ENCODE assay signal across 10 cellular contexts in genomic region chr7:17274551-17275245, GRCh38. TPM values are rescaled to one million over a fixed set of nuclear protein-coding genes. Genes with fewer than 3 reads are reported as not detected.
DNase-seq lines count a peak whose midpoint lies in the region; ATAC-seq and TF ChIP-seq lines count a peak whose summit lies in the region.
"Had no signal": no experiment of that assay in that cellular context is flagged by ENCODE, and none has a peak within 500 bp of the region (broad histone marks: within the 10 kb centered on the region; RNA-seq: fewer than 3 reads in every experiment).

No MANE protein-coding gene starts in this region.

- H3K4me3 ChIP-seq in Loucy (ENCODE audit: low read length, poor library complexity, severe bottlenecking) = peak overlapping the region; percentile 56
- H3K4me3 ChIP-seq in naive thymus-derived CD4-positive, alpha-beta T cell (ENCODE audit: low read length) = no peak overlapping the region
- H3K4me3 ChIP-seq: thoracic aorta had no signal

- DNase-seq in EL (peak; percentile 80), mesenteric fat pad (ENCODE audit: low spot score) (no peak), NCI-H2196 treated with DMSO at 0.1 percent for 48 hours (lab: John Stamatoyannopoulos, UW; ENCODE audit: unreplicated experiment) (no peak)
- no peak for DNase-seq in activated naive CD4-positive, alpha-beta T cell treated with anti-CD3 and anti-CD28 coated beads, Interleukin-2, amount 50 U/mL, for 72 hours (ENCODE audit: low spot score in 2 of 2)
- DNase-seq in naive thymus-derived CD4-positive, alpha-beta T cell = no peak
- no peak for DNase-seq in activated T-helper 1 cell treated with anti-CD3 and anti-CD28 coated beads, Interleukin-12 subunit alpha, Interleukin-12 subunit beta, Interleukin-2, Interleukin-4 antibody, amounts not matched to agents 30 ng/mL and 10 ng/mL and 1 ng/mL, durations not matched to agents 14 hours and 24 hours and 36 hours (ENCODE audit: low spot score)

- POLR2A ChIA-PET in naive thymus-derived CD4-positive, alpha-beta T cell (lab: Charles Lee) = no interaction called here

- H3K36me3 Mint-ChIP-seq in activated naive CD4-positive, alpha-beta T cell treated with anti-CD3 and anti-CD28 coated beads, Interleukin-2, amount 50 U/mL, for 72 hours = peaks cover 16 to 29% of the 10 kb centered on the region in 2 donors
- H3K36me3 Mint-ChIP-seq in naive thymus-derived CD4-positive, alpha-beta T cell = peaks cover 0 to 28% (median 8%) of the 10 kb centered on the region in 5 donors
- H3K36me3 Mint-ChIP-seq in activated T-helper 1 cell treated with anti-CD3 and anti-CD28 coated beads, Interleukin-12 subunit alpha, Interleukin-12 subunit beta, Interleukin-2, Interleukin-4 antibody, amounts not matched to agents 30 ng/mL and 10 ng/mL and 1 ng/mL, durations not matched to agents 14 hours and 24 hours and 36 hours (ENCODE audit: low read depth) = peaks cover 13% of the 10 kb centered on the region

- H3K27me3 Mint-ChIP-seq in naive thymus-derived CD4-positive, alpha-beta T cell = no peaks in the 10 kb centered on the region
- no peaks in the 10 kb centered on the region for H3K27me3 Mint-ChIP-seq in activated T-helper 1 cell treated with anti-CD3 and anti-CD28 coated beads, Interleukin-12 subunit alpha, Interleukin-12 subunit beta, Interleukin-2, Interleukin-4 antibody, amounts not matched to agents 30 ng/mL and 10 ng/mL and 1 ng/mL, durations not matched to agents 14 hours and 24 hours and 36 hours (ENCODE audit: insufficient read depth)

- H3K4me2 ChIP-seq in Loucy (ENCODE audit: low read depth, low read length, poor library complexity, severe bottlenecking) = peak overlapping the region; percentile 75

- H3K79me2 ChIP-seq in Loucy (ENCODE audit: insufficient read depth, low read length) = no peaks in the 10 kb centered on the region

- no peak overlapping the region for H2AFZ ChIP-seq in Loucy (ENCODE audit: low read length)

- peaks cover 16% of the 10 kb centered on the region for H3K9me3 ChIP-seq in Loucy (ENCODE audit: insufficient read depth, low read depth, low read length)
- H3K9me3 ChIP-seq in naive thymus-derived CD4-positive, alpha-beta T cell (ENCODE audit: control insufficient read depth in 2 of 3, low read length in 3 of 3) = peaks cover 0 to 10% (median 6%) of the 10 kb centered on the region in 3 experiments

- H3K36me3 ChIP-seq in Loucy (ENCODE audit: insufficient read depth, low read length) = no peaks in the 10 kb centered on the region
- H3K36me3 ChIP-seq in naive thymus-derived CD4-positive, alpha-beta T cell (ENCODE audit: control insufficient read depth in 2 of 3, insufficient read depth in 3 of 3, low read length in 3 of 3) = no peaks in the 10 kb centered on the region
- H3K36me3 ChIP-seq: thoracic aorta had no signal

- no peaks in the 10 kb centered on the region for H3F3A ChIP-seq in Loucy (ENCODE audit: low read depth)

- H3K27ac Mint-ChIP-seq in activated naive CD4-positive, alpha-beta T cell treated with anti-CD3 and anti-CD28 coated beads, Interleukin-2, amount 50 U/mL, for 72 hours = peak overlapping the region in 1 of 2 donors; percentile 42
- no peak overlapping the region for H3K27ac Mint-ChIP-seq in naive thymus-derived CD4-positive, alpha-beta T cell
- no peak overlapping the region for H3K27ac Mint-ChIP-seq in activated T-helper 1 cell treated with anti-CD3 and anti-CD28 coated beads, Interleukin-12 subunit alpha, Interleukin-12 subunit beta, Interleukin-2, Interleukin-4 antibody, amounts not matched to agents 30 ng/mL and 10 ng/mL and 1 ng/mL, durations not matched to agents 14 hours and 24 hours and 36 hours

- peak overlapping the region in 2 of 10 donors; percentile 2 to 12 for H3K4me3 Mint-ChIP-seq in naive thymus-derived CD4-positive, alpha-beta T cell
- H3K4me3 Mint-ChIP-seq in activated T-helper 1 cell treated with anti-CD3 and anti-CD28 coated beads, Interleukin-12 subunit alpha, Interleukin-12 subunit beta, Interleukin-2, Interleukin-4 antibody, amounts not matched to agents 30 ng/mL and 10 ng/mL and 1 ng/mL, durations not matched to agents 14 hours and 24 hours and 36 hours = no peak overlapping the region
- H3K4me3 Mint-ChIP-seq: nephron had no signal

- no peaks in the 10 kb centered on the region for H3K27me3 ChIP-seq in Loucy (ENCODE audit: insufficient read depth, low read length, poor library complexity, severe bottlenecking)
- H3K27me3 ChIP-seq in naive thymus-derived CD4-positive, alpha-beta T cell (ENCODE audit: control insufficient read depth in 2 of 2, insufficient read depth in 2 of 2, low read length in 2 of 2) = no peaks in the 10 kb centered on the region

- H4K20me1 ChIP-seq in Loucy (ENCODE audit: insufficient read depth, low read length, poor library complexity, severe bottlenecking) = no peaks in the 10 kb centered on the region

- no peak overlapping the region for H3K27ac ChIP-seq in naive thymus-derived CD4-positive, alpha-beta T cell (ENCODE audit: low read depth, low read length)

- intact Hi-C loops in naive thymus-derived CD4-positive, alpha-beta T cell (cut with micrococcal nuclease) = no loop called here
- intact Hi-C loops in activated T-helper 1 cell treated with anti-CD3 and anti-CD28 coated beads, Interleukin-12 subunit alpha, Interleukin-12 subunit beta, Interleukin-2, Interleukin-4 antibody, amounts not matched to agents 30 ng/mL and 10 ng/mL and 1 ng/mL, durations not matched to agents 14 hours and 24 hours and 36 hours (cut with micrococcal nuclease) = loop anchor here (1.0 kb wide), 2 partner anchors 13 to 40 kb away; no protein-coding TSS in a partner anchor

- H3K9me3 Mint-ChIP-seq in activated naive CD4-positive, alpha-beta T cell treated with anti-CD3 and anti-CD28 coated beads, Interleukin-2, amount 50 U/mL, for 72 hours = peaks cover 9 to 34% of the 10 kb centered on the region in 2 donors
- peaks cover 0 to 37% (median 10%) of the 10 kb centered on the region in 11 donors for H3K9me3 Mint-ChIP-seq in naive thymus-derived CD4-positive, alpha-beta T cell
- peaks cover 36% of the 10 kb centered on the region for H3K9me3 Mint-ChIP-seq in activated T-helper 1 cell treated with anti-CD3 and anti-CD28 coated beads, Interleukin-12 subunit alpha, Interleukin-12 subunit beta, Interleukin-2, Interleukin-4 antibody, amounts not matched to agents 30 ng/mL and 10 ng/mL and 1 ng/mL, durations not matched to agents 14 hours and 24 hours and 36 hours

- H3K4me1 ChIP-seq in Loucy (ENCODE audit: insufficient read depth, low read length, poor library complexity, severe bottlenecking) = peaks cover 46% of the 10 kb centered on the region
- peaks cover 0 to 7% of the 10 kb centered on the region in 2 donors for H3K4me1 ChIP-seq in naive thymus-derived CD4-positive, alpha-beta T cell (ENCODE audit: control insufficient read depth in 2 of 2, insufficient read depth in 2 of 2, low read length in 2 of 2)

- no peak for TF ChIP-seq CTCF in Loucy (conservative IDR thresholded peaks at IDR 0.05; ENCODE audit: low read length)

- H3K9me2 ChIP-seq in Loucy (replicated peaks; ENCODE audit: low read depth, low read length) = no peaks in the 10 kb centered on the region

- H3K9ac ChIP-seq in Loucy (ENCODE audit: low read depth, low read length, poor library complexity, severe bottlenecking) = no peak overlapping the region

- peaks cover 7 to 17% (median 12%) of the 10 kb centered on the region in 7 donors for H3K4me1 Mint-ChIP-seq in naive thymus-derived CD4-positive, alpha-beta T cell
- peaks cover 18% of the 10 kb centered on the region for H3K4me1 Mint-ChIP-seq in activated T-helper 1 cell treated with anti-CD3 and anti-CD28 coated beads, Interleukin-12 subunit alpha, Interleukin-12 subunit beta, Interleukin-2, Interleukin-4 antibody, amounts not matched to agents 30 ng/mL and 10 ng/mL and 1 ng/mL, durations not matched to agents 14 hours and 24 hours and 36 hours (ENCODE audit: low read depth)

- CTCF ChIA-PET in naive thymus-derived CD4-positive, alpha-beta T cell (lab: Charles Lee) = no interaction called here

- ATAC-seq in activated naive CD4-positive, alpha-beta T cell treated with anti-CD3 and anti-CD28 coated beads, Interleukin-2, amount 50 U/mL, for 72 hours = peak; percentile 98
- peak; percentile 41 for ATAC-seq in naive thymus-derived CD4-positive, alpha-beta T cell
- ATAC-seq in HG03135 (IDR thresholded peaks at IDR 0.05; ENCODE audit: unreplicated experiment) = no peak

RNA-seq across cellular contexts. Expression of gene AHR, which starts 23.8 kb away (rescaled TPM):
- 10 to 100 TPM; 44.1 to 56.1 TPM for total RNA-seq in activated naive CD4-positive, alpha-beta T cell treated with anti-CD3 and anti-CD28 coated beads, Interleukin-2, amount 50 U/mL, for 72 hours
- 100 to 1,000 TPM in 1 of 5 experiments, 10 to 100 TPM in 4; 15.7 to 109 (median 28.2) TPM for total RNA-seq in naive thymus-derived CD4-positive, alpha-beta T cell
- 1 to 10 TPM; 6.7 to 7.4 TPM for polyA plus RNA-seq in naive thymus-derived CD4-positive, alpha-beta T cell
- 89.3 TPM for total RNA-seq in mesenteric fat pad
- 25.3 and 29.1 TPM in 2 replicates for total RNA-seq in activated T-helper 1 cell treated with anti-CD3 and anti-CD28 coated beads, Interleukin-12 subunit alpha, Interleukin-12 subunit beta, Interleukin-2, Interleukin-4 antibody, amounts not matched to agents 30 ng/mL and 10 ng/mL and 1 ng/mL, durations not matched to agents 14 hours and 24 hours and 36 hours
